In genomic region chr13:23579072-23579885, GRCh38 we compare ENCODE assay signal across 1 cellular context.
A peak's percentile ranks its signal among the peaks of the same experiment; 100 is the strongest.
TF ChIP-seq lines count a peak whose summit lies in the region.

No MANE protein-coding gene starts in this region.

TF ChIP-seq in HepG2, 621 proteins besides CTCF, POLR2A, EP300 and RAD21 (continued from another document and continues in another):
- TF ChIP-seq FOXC1 (CRISPR knock-in tag; IDR thresholded peaks at IDR 0.05; ENCODE audit: borderline replicate concordance) = 0 out of 2 replicates have a peak, but pooled peaks have one; percentile 41
- 0 out of 2 replicates have a peak, but pooled peaks have one; percentile 32 for TF ChIP-seq ZNF383 (CRISPR knock-in tag; IDR thresholded peaks at IDR 0.05; ENCODE audit: borderline replicate concordance)
- peak; percentile 21 for TF ChIP-seq U2AF1 (optimal IDR thresholded peaks at IDR 0.05; ENCODE audit: low read depth, low read length)
- TF ChIP-seq AGO1 (IDR thresholded peaks at IDR 0.05; ENCODE audit: low read depth, low read length, poor library complexity, severe bottlenecking) = peak; percentile 90
- no peak; the same call in 1 of the 2 replicates for TF ChIP-seq ZNF274 (CRISPR knock-in tag; IDR thresholded peaks at IDR 0.05)
- no peak; the same call in 1 of the 2 replicates for TF ChIP-seq HES4 (CRISPR knock-in tag; IDR thresholded peaks at IDR 0.05; ENCODE audit: borderline replicate concordance)
- no peak for TF ChIP-seq NCOA1 (CRISPR knock-in tag; IDR thresholded peaks at IDR 0.05)
- no peak for TF ChIP-seq ZNF317 (CRISPR knock-in tag; IDR thresholded peaks at IDR 0.05)
- TF ChIP-seq CSRNP1 (CRISPR knock-in tag; IDR thresholded peaks at IDR 0.05) = peak; percentile 44; the same call in 1 of the 2 replicates
- TF ChIP-seq XRCC5 (optimal IDR thresholded peaks at IDR 0.05; ENCODE audit: low read length) = no peak
- 0 out of 2 replicates have a peak, but pooled peaks have one; percentile 64 for TF ChIP-seq ZBTB3 (CRISPR knock-in tag; IDR thresholded peaks at IDR 0.05; ENCODE audit: borderline replicate concordance, low read depth)
- TF ChIP-seq MAX (IDR thresholded peaks at IDR 0.05) = peak; percentile 40; the same call in 1 of the 2 replicates
- TF ChIP-seq PBX3 (CRISPR knock-in tag; IDR thresholded peaks at IDR 0.05; ENCODE audit: borderline replicate concordance) = no peak
- TF ChIP-seq ZNF766 (CRISPR knock-in tag; IDR thresholded peaks at IDR 0.05; ENCODE audit: borderline replicate concordance) = 0 out of 2 replicates have a peak, but pooled peaks have one; percentile 37
- peak; percentile 65; the same call in 1 of the 2 replicates for TF ChIP-seq ARID2 (CRISPR knock-in tag; IDR thresholded peaks at IDR 0.05; ENCODE audit: borderline replicate concordance)
- peak; percentile 57 for TF ChIP-seq HOXA5 (CRISPR knock-in tag; IDR thresholded peaks at IDR 0.05)
- TF ChIP-seq PAWR (CRISPR knock-in tag; IDR thresholded peaks at IDR 0.05; ENCODE audit: borderline replicate concordance) = no peak
- no peak for TF ChIP-seq ATAD3A (CRISPR knock-in tag; IDR thresholded peaks at IDR 0.05)
- TF ChIP-seq ZNF619 (CRISPR knock-in tag; IDR thresholded peaks at IDR 0.05) = no peak
- TF ChIP-seq POGZ (CRISPR knock-in tag; IDR thresholded peaks at IDR 0.05) = 0 out of 2 replicates have a peak, but pooled peaks have one; percentile 15
- no peak for TF ChIP-seq CREBL2 (CRISPR knock-in tag; IDR thresholded peaks at IDR 0.05; ENCODE audit: borderline replicate concordance)
- 0 out of 2 replicates have a peak, but pooled peaks have one; percentile 4 for TF ChIP-seq ZNF878 (CRISPR knock-in tag; IDR thresholded peaks at IDR 0.05)
- TF ChIP-seq, protein P1, sequence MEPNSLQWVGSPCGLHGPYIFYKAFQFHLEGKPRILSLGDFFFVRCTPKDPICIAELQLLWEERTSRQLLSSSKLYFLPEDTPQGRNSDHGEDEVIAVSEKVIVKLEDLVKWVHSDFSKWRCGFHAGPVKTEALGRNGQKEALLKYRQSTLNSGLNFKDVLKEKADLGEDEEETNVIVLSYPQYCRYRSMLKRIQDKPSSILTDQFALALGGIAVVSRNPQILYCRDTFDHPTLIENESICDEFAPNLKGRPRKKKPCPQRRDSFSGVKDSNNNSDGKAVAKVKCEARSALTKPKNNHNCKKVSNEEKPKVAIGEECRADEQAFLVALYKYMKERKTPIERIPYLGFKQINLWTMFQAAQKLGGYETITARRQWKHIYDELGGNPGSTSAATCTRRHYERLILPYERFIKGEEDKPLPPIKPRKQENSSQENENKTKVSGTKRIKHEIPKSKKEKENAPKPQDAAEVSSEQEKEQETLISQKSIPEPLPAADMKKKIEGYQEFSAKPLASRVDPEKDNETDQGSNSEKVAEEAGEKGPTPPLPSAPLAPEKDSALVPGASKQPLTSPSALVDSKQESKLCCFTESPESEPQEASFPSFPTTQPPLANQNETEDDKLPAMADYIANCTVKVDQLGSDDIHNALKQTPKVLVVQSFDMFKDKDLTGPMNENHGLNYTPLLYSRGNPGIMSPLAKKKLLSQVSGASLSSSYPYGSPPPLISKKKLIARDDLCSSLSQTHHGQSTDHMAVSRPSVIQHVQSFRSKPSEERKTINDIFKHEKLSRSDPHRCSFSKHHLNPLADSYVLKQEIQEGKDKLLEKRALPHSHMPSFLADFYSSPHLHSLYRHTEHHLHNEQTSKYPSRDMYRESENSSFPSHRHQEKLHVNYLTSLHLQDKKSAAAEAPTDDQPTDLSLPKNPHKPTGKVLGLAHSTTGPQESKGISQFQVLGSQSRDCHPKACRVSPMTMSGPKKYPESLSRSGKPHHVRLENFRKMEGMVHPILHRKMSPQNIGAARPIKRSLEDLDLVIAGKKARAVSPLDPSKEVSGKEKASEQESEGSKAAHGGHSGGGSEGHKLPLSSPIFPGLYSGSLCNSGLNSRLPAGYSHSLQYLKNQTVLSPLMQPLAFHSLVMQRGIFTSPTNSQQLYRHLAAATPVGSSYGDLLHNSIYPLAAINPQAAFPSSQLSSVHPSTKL (CRISPR knock-in tag; IDR thresholded peaks at IDR 0.05) = 0 out of 2 replicates have a peak, but pooled peaks have one; percentile 22
- peak; percentile 49; the same call in 1 of the 2 replicates for TF ChIP-seq ZNF629 (CRISPR knock-in tag; conservative IDR thresholded peaks at IDR 0.05)
- TF ChIP-seq ZEB1 (IDR thresholded peaks at IDR 0.05; ENCODE audit: insufficient replicate concordance, low read depth) = no peak
- no peak for TF ChIP-seq MIER2 (CRISPR knock-in tag; IDR thresholded peaks at IDR 0.05)
- TF ChIP-seq FOXK1 (CRISPR knock-in tag; IDR thresholded peaks at IDR 0.05; ENCODE audit: borderline replicate concordance, low read depth) = no peak
- TF ChIP-seq HNRNPK (IDR thresholded peaks at IDR 0.05; ENCODE audit: low read depth, low read length, poor library complexity, severe bottlenecking) = peak; percentile 8
- no peak; the same call in 1 of the 2 replicates for TF ChIP-seq SAFB2 (CRISPR knock-in tag; IDR thresholded peaks at IDR 0.05; ENCODE audit: borderline replicate concordance, low read depth)
- peak; percentile 98 for TF ChIP-seq RBM22 (optimal IDR thresholded peaks at IDR 0.05; ENCODE audit: low read length)
- peak; percentile 23; the same call in 1 of the 2 replicates for TF ChIP-seq ZNF263 (CRISPR knock-in tag; IDR thresholded peaks at IDR 0.05)
- TF ChIP-seq THAP7 (CRISPR knock-in tag; IDR thresholded peaks at IDR 0.05) = no peak; the same call in 1 of the 2 replicates
- no peak; the same call in 1 of the 2 replicates for TF ChIP-seq NR0B2 (CRISPR knock-in tag; IDR thresholded peaks at IDR 0.05)
- TF ChIP-seq ELF1 (CRISPR knock-in tag; IDR thresholded peaks at IDR 0.05) = no peak
- no peak for TF ChIP-seq PLRG1 (conservative IDR thresholded peaks at IDR 0.05)
- TF ChIP-seq FOSL2 (CRISPR knock-in tag; IDR thresholded peaks at IDR 0.05) = peak; percentile 13; the same call in 1 of the 2 replicates
- 0 out of 2 replicates have a peak, but pooled peaks have one; percentile 56 for TF ChIP-seq IRX3 (CRISPR knock-in tag; IDR thresholded peaks at IDR 0.05; ENCODE audit: borderline replicate concordance, low read depth)
- TF ChIP-seq NKX3-1 (CRISPR knock-in tag; IDR thresholded peaks at IDR 0.05) = 0 out of 2 replicates have a peak, but pooled peaks have one; percentile 16
- no peak for TF ChIP-seq ZNF703 (CRISPR knock-in tag; IDR thresholded peaks at IDR 0.05; ENCODE audit: borderline replicate concordance)
- no peak for TF ChIP-seq ZNF530 (CRISPR knock-in tag; IDR thresholded peaks at IDR 0.05; ENCODE audit: low read depth)
- TF ChIP-seq, protein P2, sequence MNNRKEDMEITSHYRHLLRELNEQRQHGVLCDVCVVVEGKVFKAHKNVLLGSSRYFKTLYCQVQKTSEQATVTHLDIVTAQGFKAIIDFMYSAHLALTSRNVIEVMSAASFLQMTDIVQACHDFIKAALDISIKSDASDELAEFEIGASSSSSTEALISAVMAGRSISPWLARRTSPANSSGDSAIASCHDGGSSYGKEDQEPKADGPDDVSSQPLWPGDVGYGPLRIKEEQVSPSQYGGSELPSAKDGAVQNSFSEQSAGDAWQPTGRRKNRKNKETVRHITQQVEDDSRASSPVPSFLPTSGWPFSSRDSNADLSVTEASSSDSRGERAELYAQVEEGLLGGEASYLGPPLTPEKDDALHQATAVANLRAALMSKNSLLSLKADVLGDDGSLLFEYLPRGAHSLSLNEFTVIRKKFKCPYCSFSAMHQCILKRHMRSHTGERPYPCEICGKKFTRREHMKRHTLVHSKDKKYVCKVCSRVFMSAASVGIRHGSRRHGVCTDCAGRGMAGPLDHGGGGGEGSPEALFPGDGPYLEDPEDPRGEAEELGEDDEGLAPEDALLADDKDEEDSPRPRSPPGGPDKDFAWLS (CRISPR knock-in tag; IDR thresholded peaks at IDR 0.05; ENCODE audit: borderline replicate concordance) = 0 out of 2 replicates have a peak, but pooled peaks have one; percentile 85
- peak; percentile 97 for TF ChIP-seq MXI1 (IDR thresholded peaks at IDR 0.05; ENCODE audit: borderline replicate concordance, low read depth, low read length)
- no peak for TF ChIP-seq ZNF251 (CRISPR knock-in tag; IDR thresholded peaks at IDR 0.05)
- TF ChIP-seq ZNF792 (CRISPR knock-in tag; IDR thresholded peaks at IDR 0.05) = no peak
- TF ChIP-seq ZNF639 (CRISPR knock-in tag; conservative IDR thresholded peaks at IDR 0.05) = 0 out of 2 replicates have a peak, but pooled peaks have one; percentile 4
- no peak for TF ChIP-seq HOXD1 (CRISPR knock-in tag; IDR thresholded peaks at IDR 0.05)
- no peak for TF ChIP-seq ZNF674 (CRISPR knock-in tag; IDR thresholded peaks at IDR 0.05; ENCODE audit: low read depth)
- peak; percentile 69; the same call in 1 of the 2 replicates for TF ChIP-seq TOPORS (CRISPR knock-in tag; IDR thresholded peaks at IDR 0.05)
- TF ChIP-seq U2AF2 (IDR thresholded peaks at IDR 0.05; ENCODE audit: low read depth, low read length) = no peak
- TF ChIP-seq MED1 (CRISPR knock-in tag; IDR thresholded peaks at IDR 0.05) = peak; percentile 15; the same call in 1 of the 2 replicates
- TF ChIP-seq SRF (IDR thresholded peaks at IDR 0.05; ENCODE audit: low read depth, low read length) = no peak
- TF ChIP-seq ZNF24 (IDR thresholded peaks at IDR 0.05) = no peak
- TF ChIP-seq ASH2L (IDR thresholded peaks at IDR 0.05; ENCODE audit: insufficient read length, low read depth, low read length) = peak; percentile 41
- TF ChIP-seq ZFP36L1 (CRISPR knock-in tag; IDR thresholded peaks at IDR 0.05) = no peak
- TF ChIP-seq GMEB1 (CRISPR knock-in tag; IDR thresholded peaks at IDR 0.05; ENCODE audit: borderline replicate concordance) = peak; percentile 54
- TF ChIP-seq JUNB (CRISPR knock-in tag; IDR thresholded peaks at IDR 0.05; ENCODE audit: borderline replicate concordance) = no peak
